ENCODE assay signal across 8 cellular contexts in genomic region chr20:33915726-33916331, GRCh38.
A peak's percentile ranks its signal among the peaks of the same experiment; 100 is the strongest.
DNase-seq lines count a peak whose midpoint lies in the region; ATAC-seq and TF ChIP-seq lines count a peak whose summit lies in the region.

No MANE protein-coding gene starts in this region.

- TF ChIP-seq CTCF in GM10266 (IDR thresholded peaks at IDR 0.05; ENCODE audit: control insufficient read depth, insufficient read depth, low read depth, missing control alignments): peak; percentile 65

- no peak for ATAC-seq in Right ventricle myocardium superior (ENCODE audit: poor library complexity)
- ATAC-seq in HG02642 (IDR thresholded peaks at IDR 0.05; ENCODE audit: poor library complexity, unreplicated experiment): no peak
- ATAC-seq in GM19324 (IDR thresholded peaks at IDR 0.05; ENCODE audit: low FRiP score, unreplicated experiment): no peak

- DNase-seq in GM10266 (ENCODE audit: extremely low spot score): peak; percentile 62
- DNase-seq in OCI-M1 (lab: John Stamatoyannopoulos, UW): peak; percentile 51
- peak; percentile 23 for DNase-seq in activated T-helper 1 cell treated with Interleukin-2 at 50 U/mL for 16 hours (ENCODE audit: low read depth)
- DNase-seq in Right ventricle myocardium superior: peak; percentile 64
- DNase-seq in stimulated activated CD4-positive, alpha-beta T cell treated with anti-CD3 and anti-CD28 coated beads, Interleukin-15, amount 100 ng/mL, for 24 hours: peak; percentile 72
- DNase-seq in NCI-H345 treated with DMSO at 0.1 percent for 48 hours (lab: John Stamatoyannopoulos, UW; ENCODE audit: unreplicated experiment): no peak

- intact Hi-C loops in Right ventricle myocardium superior (cut with DNase I): no loop called here
